Comparison of ENCODE assay signal across 1 cellular context in the genomic region with DNA sequence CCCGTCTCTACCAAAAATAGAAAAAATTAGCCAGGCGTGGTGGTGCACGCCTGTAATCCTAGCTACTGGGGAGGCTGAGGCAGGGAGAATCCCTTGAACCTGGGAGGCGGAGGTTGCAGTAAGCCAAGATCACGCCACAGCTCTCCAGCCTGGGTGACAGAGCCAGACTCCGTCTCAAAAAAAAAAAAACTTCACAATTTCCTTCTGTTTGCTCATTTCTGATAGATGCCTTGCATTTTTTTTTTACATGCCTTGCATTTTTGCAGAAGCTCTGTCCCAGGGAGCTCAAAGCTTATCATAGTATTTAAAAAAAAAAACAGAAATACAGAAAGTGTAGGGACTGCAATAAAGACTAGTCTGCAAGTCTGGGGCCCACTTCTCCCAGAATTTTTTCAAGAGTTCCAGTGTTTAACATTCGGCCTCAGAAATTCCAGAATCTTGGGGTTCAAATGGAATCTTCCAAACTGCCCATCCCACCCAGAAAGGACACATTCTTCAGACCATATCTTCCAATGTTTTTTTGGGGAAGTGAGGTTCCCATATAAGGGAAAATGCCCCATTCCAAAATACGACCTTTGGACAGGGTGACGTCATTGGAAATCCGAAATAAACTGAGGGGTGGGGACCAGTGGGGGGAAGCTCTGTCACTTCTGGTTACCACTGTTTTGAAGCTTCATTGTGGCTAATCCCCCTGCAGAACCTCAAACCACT.
TF ChIP-seq lines count a peak whose summit lies in the region.

No MANE protein-coding gene starts in this region.

TF ChIP-seq in HepG2, 621 proteins besides CTCF, POLR2A, EP300 and RAD21:
- TF ChIP-seq ZNF235 (CRISPR knock-in tag; IDR thresholded peaks at IDR 0.05; ENCODE audit: borderline replicate concordance) (no peak), MAFK (conservative IDR thresholded peaks at IDR 0.05 in 1 of 2, IDR thresholded peaks at IDR 0.05 in 1 of 2; ENCODE audit: low read length in 2 of 2) (peak in 1 of 2 experiments; percentile 45; a peak in 1 of 4 replicates), CREB1 (IDR thresholded peaks at IDR 0.05) (peak; percentile 84), CREB1 (CRISPR knock-in tag; IDR thresholded peaks at IDR 0.05) (no peak), USF2 (IDR thresholded peaks at IDR 0.05; ENCODE audit: low read depth, low read length) (no peak), USF2 (CRISPR knock-in tag; IDR thresholded peaks at IDR 0.05; ENCODE audit: borderline replicate concordance) (peak; percentile 29; the same call in 1 of the 2 replicates), KAT8 (CRISPR knock-in tag; IDR thresholded peaks at IDR 0.05) (no peak), POLR2AphosphoS2 (IDR thresholded peaks at IDR 0.05; ENCODE audit: low read depth, low read length) (0 out of 2 replicates have a peak, but pooled peaks have one; percentile 25), ZNF205 (CRISPR knock-in tag; IDR thresholded peaks at IDR 0.05) (no peak), ARID2 (CRISPR knock-in tag; IDR thresholded peaks at IDR 0.05; ENCODE audit: borderline replicate concordance) (no peak), ATF7 (IDR thresholded peaks at IDR 0.05) (peak; percentile 96), ATF7 (CRISPR knock-in tag; IDR thresholded peaks at IDR 0.05) (0 out of 2 replicates have a peak, but pooled peaks have one; percentile 41), ARID4A (CRISPR knock-in tag; IDR thresholded peaks at IDR 0.05; ENCODE audit: borderline replicate concordance) (no peak), REPIN1 (CRISPR knock-in tag; IDR thresholded peaks at IDR 0.05; ENCODE audit: borderline replicate concordance, low read depth) (0 out of 2 replicates have a peak, but pooled peaks have one; percentile 18), ATRX (CRISPR knock-in tag; IDR thresholded peaks at IDR 0.05; ENCODE audit: borderline replicate concordance) (no peak), ATF3 (CRISPR knock-in tag; IDR thresholded peaks at IDR 0.05) (0 out of 2 replicates have a peak, but pooled peaks have one; percentile 5), LCORL (IDR thresholded peaks at IDR 0.05) (no peak), LCORL (CRISPR knock-in tag; IDR thresholded peaks at IDR 0.05) (peak; percentile 68; the same call in 1 of the 2 replicates), ATF7-NPFF (CRISPR knock-in tag; IDR thresholded peaks at IDR 0.05; ENCODE audit: low read depth) (no peak), ZNF567 (CRISPR knock-in tag; IDR thresholded peaks at IDR 0.05; ENCODE audit: borderline replicate concordance) (no peak), RORA (CRISPR knock-in tag; IDR thresholded peaks at IDR 0.05) (no peak), DMTF1 (CRISPR knock-in tag; IDR thresholded peaks at IDR 0.05) (no peak), TOE1 (CRISPR knock-in tag; IDR thresholded peaks at IDR 0.05) (no peak), CCAR2 (optimal IDR thresholded peaks at IDR 0.05; ENCODE audit: low read depth, low read length) (no peak), EHMT2 (IDR thresholded peaks at IDR 0.05; ENCODE audit: borderline replicate concordance, low read depth, low read length) (no peak), YY1 (IDR thresholded peaks at IDR 0.05; ENCODE audit: insufficient read depth, insufficient replicate concordance, low read depth, low read length) (no peak), SRF (IDR thresholded peaks at IDR 0.05; ENCODE audit: low read depth, low read length) (peak; percentile 95)
- TF ChIP-seq, protein P1, sequence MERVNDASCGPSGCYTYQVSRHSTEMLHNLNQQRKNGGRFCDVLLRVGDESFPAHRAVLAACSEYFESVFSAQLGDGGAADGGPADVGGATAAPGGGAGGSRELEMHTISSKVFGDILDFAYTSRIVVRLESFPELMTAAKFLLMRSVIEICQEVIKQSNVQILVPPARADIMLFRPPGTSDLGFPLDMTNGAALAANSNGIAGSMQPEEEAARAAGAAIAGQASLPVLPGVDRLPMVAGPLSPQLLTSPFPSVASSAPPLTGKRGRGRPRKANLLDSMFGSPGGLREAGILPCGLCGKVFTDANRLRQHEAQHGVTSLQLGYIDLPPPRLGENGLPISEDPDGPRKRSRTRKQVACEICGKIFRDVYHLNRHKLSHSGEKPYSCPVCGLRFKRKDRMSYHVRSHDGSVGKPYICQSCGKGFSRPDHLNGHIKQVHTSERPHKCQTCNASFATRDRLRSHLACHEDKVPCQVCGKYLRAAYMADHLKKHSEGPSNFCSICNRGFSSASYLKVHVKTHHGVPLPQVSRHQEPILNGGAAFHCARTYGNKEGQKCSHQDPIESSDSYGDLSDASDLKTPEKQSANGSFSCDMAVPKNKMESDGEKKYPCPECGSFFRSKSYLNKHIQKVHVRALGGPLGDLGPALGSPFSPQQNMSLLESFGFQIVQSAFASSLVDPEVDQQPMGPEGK (CRISPR knock-in tag; IDR thresholded peaks at IDR 0.05): 0 out of 2 replicates have a peak, but pooled peaks have one; percentile 7
- TF ChIP-seq, protein P2, sequence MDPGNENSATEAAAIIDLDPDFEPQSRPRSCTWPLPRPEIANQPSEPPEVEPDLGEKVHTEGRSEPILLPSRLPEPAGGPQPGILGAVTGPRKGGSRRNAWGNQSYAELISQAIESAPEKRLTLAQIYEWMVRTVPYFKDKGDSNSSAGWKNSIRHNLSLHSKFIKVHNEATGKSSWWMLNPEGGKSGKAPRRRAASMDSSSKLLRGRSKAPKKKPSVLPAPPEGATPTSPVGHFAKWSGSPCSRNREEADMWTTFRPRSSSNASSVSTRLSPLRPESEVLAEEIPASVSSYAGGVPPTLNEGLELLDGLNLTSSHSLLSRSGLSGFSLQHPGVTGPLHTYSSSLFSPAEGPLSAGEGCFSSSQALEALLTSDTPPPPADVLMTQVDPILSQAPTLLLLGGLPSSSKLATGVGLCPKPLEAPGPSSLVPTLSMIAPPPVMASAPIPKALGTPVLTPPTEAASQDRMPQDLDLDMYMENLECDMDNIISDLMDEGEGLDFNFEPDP (CRISPR knock-in tag; conservative IDR thresholded peaks at IDR 0.05): 0 out of 2 replicates have a peak, but pooled peaks have one; percentile 15
- TF ChIP-seq, protein P3, sequence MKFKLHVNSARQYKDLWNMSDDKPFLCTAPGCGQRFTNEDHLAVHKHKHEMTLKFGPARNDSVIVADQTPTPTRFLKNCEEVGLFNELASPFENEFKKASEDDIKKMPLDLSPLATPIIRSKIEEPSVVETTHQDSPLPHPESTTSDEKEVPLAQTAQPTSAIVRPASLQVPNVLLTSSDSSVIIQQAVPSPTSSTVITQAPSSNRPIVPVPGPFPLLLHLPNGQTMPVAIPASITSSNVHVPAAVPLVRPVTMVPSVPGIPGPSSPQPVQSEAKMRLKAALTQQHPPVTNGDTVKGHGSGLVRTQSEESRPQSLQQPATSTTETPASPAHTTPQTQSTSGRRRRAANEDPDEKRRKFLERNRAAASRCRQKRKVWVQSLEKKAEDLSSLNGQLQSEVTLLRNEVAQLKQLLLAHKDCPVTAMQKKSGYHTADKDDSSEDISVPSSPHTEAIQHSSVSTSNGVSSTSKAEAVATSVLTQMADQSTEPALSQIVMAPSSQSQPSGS (CRISPR knock-in tag; IDR thresholded peaks at IDR 0.05): peak; percentile 79
